In genomic region chr6:42961020-42961470, GRCh38 we compare ENCODE assay signal across 10 cellular contexts. TPM values are rescaled to one million over a fixed set of nuclear protein-coding genes. Genes with fewer than 3 reads are reported as not detected.
DNase-seq lines count a peak whose midpoint lies in the region; ATAC-seq and TF ChIP-seq lines count a peak whose summit lies in the region.
"Had no signal": no experiment of that assay in that cellular context is flagged by ENCODE, and none has a peak within 500 bp of the region (broad histone marks: within the 10 kb centered on the region; RNA-seq: fewer than 3 reads in every experiment).

No MANE protein-coding gene starts in this region.

- no peaks in the 10 kb centered on the region for H3K79me2 ChIP-seq in mammary epithelial cell (ENCODE audit: insufficient read depth, low read length)

- peak overlapping the region; percentile 73 for H3K4me3 Mint-ChIP-seq in activated CD4-positive, alpha-beta T cell treated with anti-CD3 and anti-CD28 coated beads, Interleukin-2, amount 10 ng/mL, durations not matched to agents 24 days and 14 days

- no peak for ATAC-seq in lung (ENCODE audit: insufficient read depth, low FRiP score)
- no peak for ATAC-seq in HG03460 (IDR thresholded peaks at IDR 0.05; ENCODE audit: unreplicated experiment)

- TF ChIP-seq CTCF in mammary epithelial cell (conservative IDR thresholded peaks at IDR 0.05 in 1 of 2, IDR thresholded peaks at IDR 0.05 in 1 of 2; ENCODE audit: extremely low read depth in 1 of 2, insufficient read depth in 1 of 2, low read depth in 1 of 2, low read length in 2 of 2) (no peak), lung (IDR thresholded peaks at IDR 0.05; ENCODE audit: control extremely low read depth, extremely low read depth) (no peak)

- no TSS peak for BruUV-seq in mammary epithelial cell (replicated peaks; lab: Mats Ljungman, UMichigan)

- intact Hi-C loops in activated CD4-positive, alpha-beta T cell treated with anti-CD3 and anti-CD28 coated beads, Interleukin-2, amount 10 ng/mL, durations not matched to agents 24 days and 14 days (cut with micrococcal nuclease) = no loop called here
- intact Hi-C loops in mammary epithelial cell (cut with micrococcal nuclease) = loop anchor here (2.0 to 5.0 kb wide), 3 partner anchors 32 to 91 kb away; partner anchors contain the start of genes CNPY3, CUL7, KLHDC3 and MEA1

- no peak overlapping the region for H3K27ac Mint-ChIP-seq in activated CD4-positive, alpha-beta T cell treated with anti-CD3 and anti-CD28 coated beads, Interleukin-2, amount 10 ng/mL, durations not matched to agents 24 days and 14 days

- DNase-seq in activated CD4-positive, alpha-beta T cell treated with anti-CD3 and anti-CD28 coated beads, Interleukin-2, amount 10 ng/mL, durations not matched to agents 24 days and 14 days = no peak
- no peak for DNase-seq in activated CD4-positive, alpha-beta T cell treated with anti-CD3 and anti-CD28 coated beads, Interleukin-2, amount 50 U/mL, for 1 hour
- DNase-seq in mammary epithelial cell (no peak), lung (ENCODE audit: low spot score) (no peak), DMS153 treated with DMSO at 0.1 percent for 48 hours (lab: John Stamatoyannopoulos, UW; ENCODE audit: unreplicated experiment) (no peak), hepatic stellate cell (ENCODE audit: low spot score) (no peak)
- DNase-seq: midbrain had no signal

- no peaks in the 10 kb centered on the region for H3K9me3 ChIP-seq in mammary epithelial cell (replicated peaks; ENCODE audit: insufficient read depth, low read length)
- no peaks in the 10 kb centered on the region for H3K9me3 ChIP-seq in lung (ENCODE audit: control insufficient read depth in 2 of 2, insufficient read depth in 1 of 2, low read length in 1 of 2)
- no peaks in the 10 kb centered on the region for H3K9me3 ChIP-seq in thymus (ENCODE audit: control insufficient read depth)

- H3K4me1 ChIP-seq in mammary epithelial cell (ENCODE audit: insufficient read depth, low read length) = peaks cover 16% of the 10 kb centered on the region
- H3K4me1 ChIP-seq in lung (ENCODE audit: control insufficient read depth in 2 of 2, insufficient read depth in 2 of 2, low read length in 2 of 2) = peaks cover 0 to 8% of the 10 kb centered on the region in 2 donors
- peaks cover 14% of the 10 kb centered on the region for H3K4me1 ChIP-seq in thymus (ENCODE audit: control insufficient read depth, insufficient read depth, low read length)

- peak overlapping the region; percentile 45 to 59 (median 59) for H3K4me3 ChIP-seq in mammary epithelial cell (replicated peaks in 1 of 3; ENCODE audit: insufficient read depth in 1 of 3, low read depth in 2 of 3, low read length in 3 of 3)
- peak overlapping the region; percentile 8 for H3K4me3 ChIP-seq in lung
- H3K4me3 ChIP-seq in thymus (ENCODE audit: low read length) = peak overlapping the region; percentile 41

- H3K4me1 Mint-ChIP-seq in activated CD4-positive, alpha-beta T cell treated with anti-CD3 and anti-CD28 coated beads, Interleukin-2, amount 10 ng/mL, durations not matched to agents 24 days and 14 days = peaks cover 9% of the 10 kb centered on the region

- H4K20me1 ChIP-seq in mammary epithelial cell (ENCODE audit: insufficient read depth, low read length) = no peaks in the 10 kb centered on the region

- CTCF ChIA-PET in mammary epithelial cell (lab: Charles Lee; ENCODE audit: low non-redundant PET) = no interaction called here

- 6% methylated on average over 6 of the region's 15 CpGs for WGBS in mammary epithelial cell (ENCODE audit: low coverage, missing lambda C conversion rate)
- 27 to 28% methylated on average over 15 of the region's 15 CpGs for WGBS in lung, 2 donors
- 48% methylated on average over 15 of the region's 15 CpGs for WGBS in thymus

- H3K9me3 Mint-ChIP-seq in activated CD4-positive, alpha-beta T cell treated with anti-CD3 and anti-CD28 coated beads, Interleukin-2, amount 10 ng/mL, durations not matched to agents 24 days and 14 days = no peaks in the 10 kb centered on the region

- in situ Hi-C loops in mammary epithelial cell (cut with MboI; ENCODE audit: low sequenced_read_pairs in 2 of 2) = no loop called here

- H3K9ac ChIP-seq in mammary epithelial cell (ENCODE audit: insufficient read depth, low read length) = no peak overlapping the region

- H3K36me3 ChIP-seq in mammary epithelial cell (ENCODE audit: insufficient read depth, low read length) (no peaks in the 10 kb centered on the region), lung (ENCODE audit: control insufficient read depth in 2 of 2, insufficient read depth in 2 of 2, low read length in 2 of 2) (peaks cover 0 to 28% of the 10 kb centered on the region in 2 donors), thymus (ENCODE audit: control insufficient read depth, insufficient read depth) (peaks cover 34% of the 10 kb centered on the region)

- peaks cover 9% of the 10 kb centered on the region for H3K27me3 Mint-ChIP-seq in activated CD4-positive, alpha-beta T cell treated with anti-CD3 and anti-CD28 coated beads, Interleukin-2, amount 10 ng/mL, durations not matched to agents 24 days and 14 days

- dilution Hi-C loops in mammary epithelial cell (cut with HindIII; ENCODE audit: low sequenced_read_pairs) = no loop called here

- H3K27ac ChIP-seq in mammary epithelial cell (ENCODE audit: insufficient read depth, low read depth, low read length) (no peak overlapping the region), lung (ENCODE audit: low read depth in 1 of 2, low read length in 1 of 2) (peak overlapping the region in 1 of 2 donors; percentile 13), thymus (ENCODE audit: low read depth) (no peak overlapping the region)

- H3K4me2 ChIP-seq in mammary epithelial cell (ENCODE audit: insufficient read depth, low read depth, low read length) = peak overlapping the region; percentile 99

- peak overlapping the region; percentile 96 for H2AFZ ChIP-seq in mammary epithelial cell (ENCODE audit: low read depth, low read length)

- H3K27me3 ChIP-seq in mammary epithelial cell (ENCODE audit: insufficient read depth, low read length) = no peaks in the 10 kb centered on the region
- H3K27me3 ChIP-seq in lung (ENCODE audit: control insufficient read depth, insufficient read depth) = no peaks in the 10 kb centered on the region
- no peaks in the 10 kb centered on the region for H3K27me3 ChIP-seq in thymus (ENCODE audit: control insufficient read depth, insufficient read depth)

- peaks cover 21% of the 10 kb centered on the region for H3K36me3 Mint-ChIP-seq in activated CD4-positive, alpha-beta T cell treated with anti-CD3 and anti-CD28 coated beads, Interleukin-2, amount 10 ng/mL, durations not matched to agents 24 days and 14 days (ENCODE audit: low read depth)

RNA-seq across cellular contexts. Expression of gene GNMT, which starts 0.5 kb away (rescaled TPM):
- total RNA-seq in activated CD4-positive, alpha-beta T cell treated with anti-CD3 and anti-CD28 coated beads, Interleukin-2, amount 10 ng/mL, durations not matched to agents 24 days and 14 days = 0.24 and 0.70 TPM in 2 replicates
- total RNA-seq in mammary epithelial cell (under 1 TPM; 0.17 to 0.66 TPM), lung (1 to 10 TPM; 1.0 to 3.0 TPM)
- polyA plus RNA-seq in mammary epithelial cell (0.16 TPM), lung (1 to 10 TPM; 1.3 to 4.5 TPM), thymus (2.6 TPM)
- polyA minus RNA-seq in mammary epithelial cell = not detected

RNA-seq across cellular contexts. Expression of gene PEX6, which starts 17.9 kb away (rescaled TPM):
- total RNA-seq in activated CD4-positive, alpha-beta T cell treated with anti-CD3 and anti-CD28 coated beads, Interleukin-2, amount 10 ng/mL, durations not matched to agents 24 days and 14 days = 24.0 and 24.1 TPM in 2 replicates
- total RNA-seq in mammary epithelial cell (10 to 100 TPM; 12.9 to 22.2 TPM), lung (10 to 100 TPM; 17.9 to 22.9 TPM)
- polyA plus RNA-seq in mammary epithelial cell (7.8 TPM), lung (1 to 10 TPM; 8.8 to 9.6 TPM), thymus (16.6 TPM)
- 19.7 TPM for polyA minus RNA-seq in mammary epithelial cell

RNA-seq across cellular contexts. Expression of gene PPP2R5D, which starts 23.3 kb away (rescaled TPM):
- total RNA-seq in activated CD4-positive, alpha-beta T cell treated with anti-CD3 and anti-CD28 coated beads, Interleukin-2, amount 10 ng/mL, durations not matched to agents 24 days and 14 days = 54.2 and 54.6 TPM in 2 replicates
- total RNA-seq in mammary epithelial cell (10 to 100 TPM; 32.2 to 35.6 TPM), lung (10 to 100 TPM; 24.1 to 26.8 TPM)
- polyA plus RNA-seq in mammary epithelial cell (54.8 TPM), lung (10 to 100 TPM; 19.0 to 19.8 TPM), thymus (25.0 TPM)
- polyA minus RNA-seq in mammary epithelial cell = 197 TPM

RNA-seq across cellular contexts. Expression of gene CNPY3, which starts 31.8 kb away (rescaled TPM):
- 45.9 and 49.0 TPM in 2 replicates for total RNA-seq in activated CD4-positive, alpha-beta T cell treated with anti-CD3 and anti-CD28 coated beads, Interleukin-2, amount 10 ng/mL, durations not matched to agents 24 days and 14 days
- 10 to 100 TPM; 30.6 to 33.0 TPM for total RNA-seq in mammary epithelial cell
- 36.5 TPM for polyA plus RNA-seq in mammary epithelial cell
- polyA minus RNA-seq in mammary epithelial cell = 29.0 TPM
- total RNA-seq in lung = 10 to 100 TPM; 36.0 to 63.4 TPM
- 10 to 100 TPM; 48.9 to 90.5 TPM for polyA plus RNA-seq in lung
- 59.3 TPM for polyA plus RNA-seq in thymus

RNA-seq across cellular contexts. Expression of gene PTCRA, which starts 45.2 kb away (rescaled TPM):
- not detected in 2 replicates for total RNA-seq in activated CD4-positive, alpha-beta T cell treated with anti-CD3 and anti-CD28 coated beads, Interleukin-2, amount 10 ng/mL, durations not matched to agents 24 days and 14 days
- total RNA-seq in mammary epithelial cell = not detected
- polyA plus RNA-seq in mammary epithelial cell = not detected
- polyA minus RNA-seq in mammary epithelial cell = not detected
- total RNA-seq in lung = 1 to 10 TPM in 1 of 2 donors, under 1 TPM in 1; 0.37 to 3.4 TPM
- 1 to 10 TPM; 4.6 to 5.5 TPM for polyA plus RNA-seq in lung
- polyA plus RNA-seq in thymus = 13.4 TPM
- total RNA-seq: M059J had no signal

Comparison
In these comparisons a context has a peak if more than half of its experiments do, and no peak if none do; other contexts are left out.
1. H3K4me3 ChIP-seq: peak in every context shown above with its lines; median percentile 59 in mammary epithelial cell; 41 in thymus; 8 in lung.